12 cellular contexts compared by ENCODE assay signal in genomic region chr1:23728997-23729390, GRCh38. TPM values are rescaled to one million over a fixed set of nuclear protein-coding genes. Genes with fewer than 3 reads are reported as not detected.
DNase-seq lines count a peak whose midpoint lies in the region; ATAC-seq and TF ChIP-seq lines count a peak whose summit lies in the region.
"Had no signal": no experiment of that assay in that cellular context is flagged by ENCODE, and none has a peak within 500 bp of the region (broad histone marks: within the 10 kb centered on the region; RNA-seq: fewer than 3 reads in every experiment).

No MANE protein-coding gene starts in this region.

- no peak overlapping the region for H3K4me3 ChIP-seq in stomach
- H3K4me3 ChIP-seq: K562 had no signal

- ATAC-seq in GM19023 (IDR thresholded peaks at IDR 0.05; ENCODE audit: unreplicated experiment) (peak; percentile 22), HG02610 (IDR thresholded peaks at IDR 0.05; ENCODE audit: unreplicated experiment) (peak; percentile 20), HG03571 (IDR thresholded peaks at IDR 0.05; ENCODE audit: unreplicated experiment) (peak; percentile 40)
- ATAC-seq: left cardiac atrium had no signal

- no peaks in the 10 kb centered on the region for H3K27me3 ChIP-seq in stomach

- intact Hi-C loops in stomach (cut with DNase I; ENCODE audit: low total_unique reads): no loop called here

- no peak for TF ChIP-seq CTCF in stomach (IDR thresholded peaks at IDR 0.05)

- no peak for TF ChIP-seq POLR2A in stomach (IDR thresholded peaks at IDR 0.05)

- TF ChIP-seq EP300 in stomach (IDR thresholded peaks at IDR 0.05): no peak

- peaks cover 20 to 44% (median 39%) of the 10 kb centered on the region in 4 donors for H3K4me1 ChIP-seq in stomach

- WGBS in stomach, 5 donors: 23 to 43% (median 32%) methylated on average over 2 of the region's 2 CpGs

- H3K36me3 ChIP-seq in stomach: no peaks in the 10 kb centered on the region

- DNase-seq in stomach (no peak), NK-92 (lab: John Stamatoyannopoulos, UW; ENCODE audit: unreplicated experiment) (no peak)
- no peak for DNase-seq in activated CD4-positive, alpha-beta T cell treated with anti-CD3 and anti-CD28 coated beads, Interleukin-2, amount 50 U/mL, for 1 hour
- DNase-seq in activated T-cell treated with anti-CD3 and anti-CD28 coated beads, Interleukin-2, amount 50 U/mL, for 1 hour: no peak
- DNase-seq: dermis blood vessel endothelial cell, DMS79 treated with DMSO at 0.1 percent for 48 hours, left cardiac atrium, NCI-H187 had no signal

- no peaks in the 10 kb centered on the region for H3K9me3 ChIP-seq in stomach

- H3K27ac ChIP-seq in stomach: peak overlapping the region; percentile 75 to 90 (median 83)

RNA-seq across cellular contexts. Expression of gene ELOA, which starts 14.3 kb away (rescaled TPM):
- total RNA-seq in stomach: 10 to 100 TPM in 4 of 5 donors, 1 to 10 TPM in 1; 7.2 to 54.0 (median 32.5) TPM
- 10 to 100 TPM; 19.1 to 28.1 (median 22.6) TPM for polyA plus RNA-seq in stomach

RNA-seq across cellular contexts. Expression of gene RPL11, which starts 37.4 kb away (rescaled TPM):
- 1,000 to 10,000 TPM in 1 of 5 donors, 100 to 1,000 TPM in 4; 255 to 1,618 (median 778) TPM for total RNA-seq in stomach
- 1,000 to 10,000 TPM; 3,493 to 4,094 (median 3,871) TPM for polyA plus RNA-seq in stomach

RNA-seq across cellular contexts. Expression of gene PITHD1, which starts 49.2 kb away (rescaled TPM):
- total RNA-seq in stomach: 10 to 100 TPM; 18.1 to 62.0 (median 34.5) TPM
- 10 to 100 TPM; 35.2 to 52.1 (median 47.5) TPM for polyA plus RNA-seq in stomach
